In genomic region chr2:120523766-120524165, GRCh38 we compare ENCODE assay signal across 1 cellular context.
TF ChIP-seq lines count a peak whose summit lies in the region.

No MANE protein-coding gene starts in this region.

TF ChIP-seq in HepG2, 621 proteins besides CTCF, POLR2A, EP300 and RAD21 (continued from another document):
- no peak for TF ChIP-seq ZNF333 (CRISPR knock-in tag; IDR thresholded peaks at IDR 0.05; ENCODE audit: borderline replicate concordance)
- TF ChIP-seq GATA4 (IDR thresholded peaks at IDR 0.05; ENCODE audit: borderline replicate concordance, low read depth) = no peak
- no peak for TF ChIP-seq SSRP1 (CRISPR knock-in tag; IDR thresholded peaks at IDR 0.05)
- TF ChIP-seq ISX (CRISPR knock-in tag; conservative IDR thresholded peaks at IDR 0.05) = no peak
- TF ChIP-seq SRF (IDR thresholded peaks at IDR 0.05; ENCODE audit: low read depth, low read length) = no peak
- no peak for TF ChIP-seq ZNF687 (CRISPR knock-in tag; IDR thresholded peaks at IDR 0.05)
- TF ChIP-seq ZNF292 (CRISPR knock-in tag; IDR thresholded peaks at IDR 0.05; ENCODE audit: borderline replicate concordance, low read depth) = no peak
- no peak for TF ChIP-seq ZFP36 (IDR thresholded peaks at IDR 0.05; ENCODE audit: borderline replicate concordance, low read depth, low read length, partially characterized antibody)
- no peak for TF ChIP-seq AHR (CRISPR knock-in tag; IDR thresholded peaks at IDR 0.05)
